ENCODE assay signal across 1 cellular context in the genomic region with DNA sequence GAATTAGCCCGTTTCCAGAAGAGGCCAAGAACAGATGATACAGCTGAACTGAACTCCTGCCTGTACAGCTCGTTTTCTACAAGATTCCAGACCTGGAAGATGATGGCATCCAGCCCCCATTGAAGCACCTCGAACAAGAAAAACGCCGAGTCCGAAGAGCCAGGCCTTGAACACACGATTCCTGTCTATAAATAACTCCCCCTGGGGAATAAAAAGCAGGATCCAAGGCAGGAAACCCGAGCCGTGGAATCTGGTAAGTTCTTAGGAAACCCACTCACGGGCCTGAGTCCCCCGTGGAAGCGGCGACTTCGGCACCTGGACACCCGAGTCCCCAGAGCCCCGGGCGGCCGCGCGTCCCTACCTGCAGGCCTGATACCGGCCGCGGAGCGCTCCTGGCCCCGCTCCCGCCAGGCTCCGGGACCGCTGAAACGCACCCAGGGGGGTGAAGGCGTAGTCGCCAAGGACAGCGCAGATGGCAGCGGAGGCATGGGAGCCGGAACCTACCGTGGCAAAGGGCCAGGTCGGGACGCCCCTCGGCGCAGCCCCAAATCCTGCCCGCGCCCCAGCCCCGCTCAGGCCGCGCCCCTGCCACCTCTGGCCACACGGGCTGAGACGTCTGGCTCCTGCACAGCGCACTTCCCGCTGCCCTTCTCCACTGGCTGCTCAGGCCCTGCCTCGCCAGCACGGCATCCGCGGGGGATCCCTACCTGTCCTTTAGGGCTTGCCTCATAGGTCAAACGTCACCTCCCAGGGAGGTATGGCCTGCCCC.
TF ChIP-seq lines count a peak whose summit lies in the region.

No MANE protein-coding gene starts in this region.

TF ChIP-seq in SK-N-SH, 30 proteins besides CTCF, POLR2A, EP300 and RAD21 (continued from another document):
- TF ChIP-seq, protein P1, sequence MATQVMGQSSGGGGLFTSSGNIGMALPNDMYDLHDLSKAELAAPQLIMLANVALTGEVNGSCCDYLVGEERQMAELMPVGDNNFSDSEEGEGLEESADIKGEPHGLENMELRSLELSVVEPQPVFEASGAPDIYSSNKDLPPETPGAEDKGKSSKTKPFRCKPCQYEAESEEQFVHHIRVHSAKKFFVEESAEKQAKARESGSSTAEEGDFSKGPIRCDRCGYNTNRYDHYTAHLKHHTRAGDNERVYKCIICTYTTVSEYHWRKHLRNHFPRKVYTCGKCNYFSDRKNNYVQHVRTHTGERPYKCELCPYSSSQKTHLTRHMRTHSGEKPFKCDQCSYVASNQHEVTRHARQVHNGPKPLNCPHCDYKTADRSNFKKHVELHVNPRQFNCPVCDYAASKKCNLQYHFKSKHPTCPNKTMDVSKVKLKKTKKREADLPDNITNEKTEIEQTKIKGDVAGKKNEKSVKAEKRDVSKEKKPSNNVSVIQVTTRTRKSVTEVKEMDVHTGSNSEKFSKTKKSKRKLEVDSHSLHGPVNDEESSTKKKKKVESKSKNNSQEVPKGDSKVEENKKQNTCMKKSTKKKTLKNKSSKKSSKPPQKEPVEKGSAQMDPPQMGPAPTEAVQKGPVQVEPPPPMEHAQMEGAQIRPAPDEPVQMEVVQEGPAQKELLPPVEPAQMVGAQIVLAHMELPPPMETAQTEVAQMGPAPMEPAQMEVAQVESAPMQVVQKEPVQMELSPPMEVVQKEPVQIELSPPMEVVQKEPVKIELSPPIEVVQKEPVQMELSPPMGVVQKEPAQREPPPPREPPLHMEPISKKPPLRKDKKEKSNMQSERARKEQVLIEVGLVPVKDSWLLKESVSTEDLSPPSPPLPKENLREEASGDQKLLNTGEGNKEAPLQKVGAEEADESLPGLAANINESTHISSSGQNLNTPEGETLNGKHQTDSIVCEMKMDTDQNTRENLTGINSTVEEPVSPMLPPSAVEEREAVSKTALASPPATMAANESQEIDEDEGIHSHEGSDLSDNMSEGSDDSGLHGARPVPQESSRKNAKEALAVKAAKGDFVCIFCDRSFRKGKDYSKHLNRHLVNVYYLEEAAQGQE (IDR thresholded peaks at IDR 0.05; ENCODE audit: low read depth, low read length), result no peak
- TF ChIP-seq, protein P2, sequence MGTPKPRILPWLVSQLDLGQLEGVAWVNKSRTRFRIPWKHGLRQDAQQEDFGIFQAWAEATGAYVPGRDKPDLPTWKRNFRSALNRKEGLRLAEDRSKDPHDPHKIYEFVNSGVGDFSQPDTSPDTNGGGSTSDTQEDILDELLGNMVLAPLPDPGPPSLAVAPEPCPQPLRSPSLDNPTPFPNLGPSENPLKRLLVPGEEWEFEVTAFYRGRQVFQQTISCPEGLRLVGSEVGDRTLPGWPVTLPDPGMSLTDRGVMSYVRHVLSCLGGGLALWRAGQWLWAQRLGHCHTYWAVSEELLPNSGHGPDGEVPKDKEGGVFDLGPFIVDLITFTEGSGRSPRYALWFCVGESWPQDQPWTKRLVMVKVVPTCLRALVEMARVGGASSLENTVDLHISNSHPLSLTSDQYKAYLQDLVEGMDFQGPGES (IDR thresholded peaks at IDR 0.05; ENCODE audit: low read depth, low read length), result no peak
